In the genomic region with DNA sequence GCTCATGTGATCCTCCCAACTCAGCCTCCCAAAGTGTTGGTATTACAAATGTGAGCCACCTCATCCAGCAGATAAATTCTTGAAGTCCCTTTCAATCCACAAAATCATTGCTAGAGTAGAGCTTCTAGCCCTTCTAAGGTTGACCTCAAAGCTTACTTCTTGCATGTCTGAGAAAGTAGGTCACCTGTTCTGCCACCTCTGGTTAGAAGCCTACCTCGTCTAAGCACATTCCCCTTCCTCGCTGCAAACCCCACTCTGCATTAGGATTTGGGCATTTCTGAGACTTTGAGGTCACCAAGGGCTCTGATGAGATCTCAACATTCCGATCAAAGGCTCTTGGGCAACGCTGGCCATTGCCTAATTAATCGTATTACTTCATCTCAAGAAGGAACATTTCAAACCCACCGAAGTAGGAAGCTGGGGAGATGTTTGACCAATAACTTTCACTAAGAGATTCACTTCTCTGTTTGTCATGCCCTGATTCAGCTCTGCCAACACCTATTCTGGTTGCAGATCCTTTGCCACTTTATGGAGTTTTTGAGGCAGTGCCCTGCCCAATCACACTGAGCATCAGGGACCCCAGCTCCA, we compare ENCODE assay signal across 20 cellular contexts. TPM values are rescaled to one million over a fixed set of nuclear protein-coding genes. Genes with fewer than 3 reads are reported as not detected.
DNase-seq lines count a peak whose midpoint lies in the region; ATAC-seq and TF ChIP-seq lines count a peak whose summit lies in the region.
"Had no signal": no experiment of that assay in that cellular context is flagged by ENCODE, and none has a peak within 500 bp of the region (broad histone marks: within the 10 kb centered on the region; RNA-seq: fewer than 3 reads in every experiment).

No MANE protein-coding gene starts in this region.

- no peak for DNase-seq in CD4-positive, CD25-positive, alpha-beta regulatory T cell
- DNase-seq in HL-60 (ENCODE audit: low read depth in 1 of 2, low spot score in 1 of 2) (peak; percentile 19 to 51), A172 (ENCODE audit: low spot score) (no peak), psoas muscle (no peak)
- DNase-seq in activated CD4-positive, alpha-beta memory T cell treated with anti-CD3 and anti-CD28 coated beads, Interleukin-2, amount 10 ng/mL, durations not matched to agents 7 days and 5 days = no peak
- DNase-seq: activated T-cell treated with anti-CD3 and anti-CD28 coated beads, Interleukin-2, amount 50 U/mL, for 1 hour; DMS79; KG1; NCI-H1436 treated with DMSO at 0.1 percent for 48 hours; NCI-H446 treated with DMSO at 0.1 percent for 48 hours; ovary; Peyer's patch; small intestine; stimulated activated naive CD8-positive, alpha-beta T cell treated with anti-CD3 and anti-CD28 coated beads, Interleukin-15, amount 100 ng/mL, for 72 hours; SW 1271 had no signal

- ATAC-seq in CD4-positive, CD25-positive, alpha-beta regulatory T cell (ENCODE audit: low read depth in 2 of 2) = no peak
- ATAC-seq in HG02610 (IDR thresholded peaks at IDR 0.05; ENCODE audit: unreplicated experiment) (no peak), psoas muscle (no peak), HG03135 (IDR thresholded peaks at IDR 0.05; ENCODE audit: unreplicated experiment) (no peak)
- ATAC-seq: stimulated activated naive CD8-positive, alpha-beta T cell treated with anti-CD3 and anti-CD28 coated beads, Interleukin-15, amount 100 ng/mL, for 72 hours; WTC11 had no signal

- peaks cover 15% of the 10 kb centered on the region for H3K36me3 Mint-ChIP-seq in CD4-positive, CD25-positive, alpha-beta regulatory T cell
- H3K36me3 Mint-ChIP-seq in activated CD4-positive, alpha-beta memory T cell treated with anti-CD3 and anti-CD28 coated beads, Interleukin-2, amount 10 ng/mL, durations not matched to agents 7 days and 5 days (ENCODE audit: low read depth) = peaks cover 91% of the 10 kb centered on the region

- CTCF ChIA-PET in activated CD4-positive, alpha-beta memory T cell treated with anti-CD3 and anti-CD28 coated beads, Interleukin-2, amount 10 ng/mL, durations not matched to agents 7 days and 5 days (lab: Charles Lee) = interaction anchor here (0.8 to 3.3 kb wide), 7 partner anchors 10 to 176 kb away, joined by 3 to 13 read pairs (median 3); a partner anchor contains a TSS

- H3K27ac Mint-ChIP-seq in CD4-positive, CD25-positive, alpha-beta regulatory T cell = peak overlapping the region in 2 of 3 donors; percentile 26 to 32
- H3K27ac Mint-ChIP-seq in activated CD4-positive, alpha-beta memory T cell treated with anti-CD3 and anti-CD28 coated beads, Interleukin-2, amount 10 ng/mL, durations not matched to agents 7 days and 5 days = peak overlapping the region; percentile 74
- H3K27ac Mint-ChIP-seq: stimulated activated naive CD8-positive, alpha-beta T cell treated with anti-CD3 and anti-CD28 coated beads, Interleukin-15, amount 100 ng/mL, for 72 hours; WTC11 had no signal

- H3K4me1 ChIP-seq in CD4-positive, CD25-positive, alpha-beta regulatory T cell (ENCODE audit: control insufficient read depth, insufficient read depth, low read length, poor library complexity, severe bottlenecking) = peaks cover 23% of the 10 kb centered on the region
- H3K4me1 ChIP-seq in muscle layer of colon (ENCODE audit: insufficient read depth, low read length) = peaks cover 48% of the 10 kb centered on the region
- H3K4me1 ChIP-seq in psoas muscle = peaks cover 39% of the 10 kb centered on the region

- TF ChIP-seq CTCF in HL-60 (IDR thresholded peaks at IDR 0.05; ENCODE audit: insufficient read depth, low read length) (no peak), psoas muscle (IDR thresholded peaks at IDR 0.05) (no peak)

- H3K9me3 ChIP-seq in CD4-positive, CD25-positive, alpha-beta regulatory T cell (ENCODE audit: control insufficient read depth in 2 of 2, low read length in 2 of 2) = no peaks in the 10 kb centered on the region
- H3K9me3 ChIP-seq in muscle layer of colon (ENCODE audit: low read length) = no peaks in the 10 kb centered on the region
- no peaks in the 10 kb centered on the region for H3K9me3 ChIP-seq in psoas muscle
- H3K9me3 ChIP-seq: ovary, Peyer's patch had no signal

- no peaks in the 10 kb centered on the region for H3K27me3 ChIP-seq in CD4-positive, CD25-positive, alpha-beta regulatory T cell (ENCODE audit: control insufficient read depth, insufficient read depth, low read length)
- no peaks in the 10 kb centered on the region for H3K27me3 ChIP-seq in HL-60 (ENCODE audit: insufficient read depth, poor library complexity, severe bottlenecking)
- no peaks in the 10 kb centered on the region for H3K27me3 ChIP-seq in muscle layer of colon (ENCODE audit: control insufficient read depth in 1 of 2, insufficient read depth in 2 of 2, low read length in 2 of 2)
- no peaks in the 10 kb centered on the region for H3K27me3 ChIP-seq in psoas muscle (ENCODE audit: insufficient read depth in 3 of 3, low read length in 2 of 3)
- H3K27me3 ChIP-seq: ovary, Peyer's patch had no signal

- H3K36me3 ChIP-seq in CD4-positive, CD25-positive, alpha-beta regulatory T cell (ENCODE audit: control insufficient read depth, insufficient read depth, low read length) = peaks cover 47% of the 10 kb centered on the region
- peaks cover 46% of the 10 kb centered on the region for H3K36me3 ChIP-seq in muscle layer of colon (ENCODE audit: insufficient read depth, low read length)
- H3K36me3 ChIP-seq in psoas muscle (ENCODE audit: insufficient read depth in 1 of 2, low read depth in 1 of 2) = no peaks in the 10 kb centered on the region
- H3K36me3 ChIP-seq: ovary, Peyer's patch had no signal

- H3K4me1 Mint-ChIP-seq in CD4-positive, CD25-positive, alpha-beta regulatory T cell = peaks cover 21 to 60% (median 44%) of the 10 kb centered on the region in 4 donors
- peaks cover 92% of the 10 kb centered on the region for H3K4me1 Mint-ChIP-seq in activated CD4-positive, alpha-beta memory T cell treated with anti-CD3 and anti-CD28 coated beads, Interleukin-2, amount 10 ng/mL, durations not matched to agents 7 days and 5 days

- H3K9ac ChIP-seq in muscle layer of colon (ENCODE audit: low read length) = no peak overlapping the region

- 86 to 90% (median 87%) methylated on average over 6 of the region's 6 CpGs for WGBS in psoas muscle, 3 donors

- intact Hi-C loops in psoas muscle (cut with DNase I) = no loop called here

- H3K27me3 Mint-ChIP-seq in CD4-positive, CD25-positive, alpha-beta regulatory T cell = no peaks in the 10 kb centered on the region
- no peaks in the 10 kb centered on the region for H3K27me3 Mint-ChIP-seq in activated CD4-positive, alpha-beta memory T cell treated with anti-CD3 and anti-CD28 coated beads, Interleukin-2, amount 10 ng/mL, durations not matched to agents 7 days and 5 days

- H3K4me3 Mint-ChIP-seq in CD4-positive, CD25-positive, alpha-beta regulatory T cell = peak overlapping the region in 3 of 4 donors; percentile 22 to 33 (median 27)
- peak overlapping the region; percentile 44 for H3K4me3 Mint-ChIP-seq in activated CD4-positive, alpha-beta memory T cell treated with anti-CD3 and anti-CD28 coated beads, Interleukin-2, amount 10 ng/mL, durations not matched to agents 7 days and 5 days
- H3K4me3 Mint-ChIP-seq: stimulated activated naive CD8-positive, alpha-beta T cell treated with anti-CD3 and anti-CD28 coated beads, Interleukin-15, amount 100 ng/mL, for 72 hours; WTC11 had no signal

- POLR2A ChIA-PET in activated CD4-positive, alpha-beta memory T cell treated with anti-CD3 and anti-CD28 coated beads, Interleukin-2, amount 10 ng/mL, durations not matched to agents 7 days and 5 days (lab: Charles Lee) = interaction anchor here (0.7 to 11.0 kb wide), 6 partner anchors 9 to 24 kb away, joined by 3 to 193 read pairs (median 12); a partner anchor contains a TSS

- H3K4me3 ChIP-seq in CD4-positive, CD25-positive, alpha-beta regulatory T cell (ENCODE audit: low read depth, low read length) = no peak overlapping the region
- H3K4me3 ChIP-seq in HL-60 (replicated peaks; ENCODE audit: insufficient read depth, low read length) (no peak overlapping the region), muscle layer of colon (ENCODE audit: low read depth in 1 of 2, low read length in 2 of 2) (no peak overlapping the region), psoas muscle (no peak overlapping the region)
- H3K4me3 ChIP-seq: ovary, Peyer's patch had no signal

- no peak overlapping the region for H3K27ac ChIP-seq in CD4-positive, CD25-positive, alpha-beta regulatory T cell (ENCODE audit: insufficient read depth, low read length, poor library complexity, severe bottlenecking)
- H3K27ac ChIP-seq in HL-60 (replicated peaks) (no peak overlapping the region), muscle layer of colon (ENCODE audit: low read depth, low read length) (peak overlapping the region; percentile 35), psoas muscle (no peak overlapping the region)
- H3K27ac ChIP-seq: epithelial cell of prostate, ovary had no signal

- H3K9me3 Mint-ChIP-seq in CD4-positive, CD25-positive, alpha-beta regulatory T cell = no peaks in the 10 kb centered on the region
- H3K9me3 Mint-ChIP-seq in activated CD4-positive, alpha-beta memory T cell treated with anti-CD3 and anti-CD28 coated beads, Interleukin-2, amount 10 ng/mL, durations not matched to agents 7 days and 5 days = no peaks in the 10 kb centered on the region
- H3K9me3 Mint-ChIP-seq: stimulated activated naive CD8-positive, alpha-beta T cell treated with anti-CD3 and anti-CD28 coated beads, Interleukin-15, amount 100 ng/mL, for 72 hours; WTC11 had no signal

RNA-seq across cellular contexts. Expression of a gene that starts 8.6 kb away (rescaled TPM):
- 113 TPM for total RNA-seq in CD4-positive, CD25-positive, alpha-beta regulatory T cell
- polyA plus RNA-seq in CD4-positive, CD25-positive, alpha-beta regulatory T cell = 10 to 100 TPM in 1 of 4 donors, 1 to 10 TPM in 3; 5.5 to 10.9 (median 7.5) TPM
- total RNA-seq in activated CD4-positive, alpha-beta memory T cell treated with anti-CD3 and anti-CD28 coated beads, Interleukin-2, amount 10 ng/mL, durations not matched to agents 7 days and 5 days = 100 to 1,000 TPM; 309 to 313 TPM
- 43.1 and 50.3 TPM in 2 replicates for total RNA-seq in A172 (2014; rRNA removed; shearing (Covaris generic))
- total RNA-seq in psoas muscle = 1 to 10 TPM; 1.4 to 4.5 (median 3.1) TPM
- polyA plus RNA-seq in psoas muscle = under 1 TPM; 0.27 to 0.58 (median 0.39) TPM

Comparison
In these comparisons a context has a peak if more than half of its experiments do, and no peak if none do; other contexts are left out.
1. DNase-seq: peak in HL-60 (2 of 2); none in CD4-positive, CD25-positive, alpha-beta regulatory T cell (0 of 3), activated CD4-positive, alpha-beta memory T cell treated with anti-CD3 and anti-CD28 coated beads, Interleukin-2, amount 10 ng/mL, durations not matched to agents 7 days and 5 days (single experiment), A172 (single experiment) and psoas muscle (0 of 2).